10 cellular contexts compared by ENCODE assay signal in the genomic region with DNA sequence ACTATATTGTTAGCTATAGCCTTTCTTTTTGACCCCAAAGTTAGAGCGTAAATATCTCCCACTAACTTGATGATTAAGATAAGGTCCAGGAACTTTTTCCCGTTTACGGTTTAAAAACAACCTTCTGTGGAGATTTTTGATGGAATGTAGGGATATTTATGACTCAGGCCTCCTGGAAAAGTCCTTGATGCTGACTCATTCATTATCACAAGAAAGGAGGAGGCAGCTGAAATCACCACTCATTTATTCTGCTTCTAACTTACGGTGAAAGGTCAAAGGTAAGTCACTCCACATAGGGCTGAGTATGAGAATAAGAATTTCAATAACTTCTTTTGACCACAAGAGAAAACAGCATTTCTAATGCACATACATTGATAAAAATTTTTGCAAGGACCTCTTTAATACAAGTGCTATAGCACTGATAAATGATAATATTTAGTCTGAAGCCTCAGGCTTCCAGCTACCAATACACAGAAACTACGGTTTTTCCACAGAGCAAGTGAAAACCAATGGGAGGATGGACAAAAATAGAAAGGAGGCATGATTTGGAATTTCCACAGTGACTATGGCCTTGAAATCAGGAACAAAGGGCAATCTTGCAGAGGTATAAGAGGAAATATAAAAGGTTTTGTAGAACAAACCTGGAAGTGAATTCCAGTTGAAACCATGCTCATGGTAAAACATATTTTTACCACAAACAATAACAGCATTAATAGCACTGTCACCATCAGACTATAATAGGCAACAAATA.
DNase-seq lines count a peak whose midpoint lies in the region; ATAC-seq and TF ChIP-seq lines count a peak whose summit lies in the region.
"Had no signal": no experiment of that assay in that cellular context is flagged by ENCODE, and none has a peak within 500 bp of the region (broad histone marks: within the 10 kb centered on the region; RNA-seq: fewer than 3 reads in every experiment).

No MANE protein-coding gene starts in this region.

- peaks cover 4% of the 10 kb centered on the region; the same call in 1 of the 2 replicates for H3K27me3 Mint-ChIP-seq in WTC11 (ENCODE audit: low read depth)
- H3K27me3 Mint-ChIP-seq: effector memory CD8-positive, alpha-beta T cell; memory B cell had no signal

- CTCF ChIA-PET in WTC11 (lab: Charles Lee): no interaction called here

- POLR2A ChIA-PET in WTC11 (lab: Charles Lee): no interaction called here

- peaks cover 37% of the 10 kb centered on the region for H3K9me3 Mint-ChIP-seq in WTC11

- H3K79me2 ChIP-seq in hepatocyte (no peaks in the 10 kb centered on the region), smooth muscle cell (ENCODE audit: low read depth) (no peaks in the 10 kb centered on the region)

- no peaks in the 10 kb centered on the region for H3K9me2 ChIP-seq in hepatocyte (replicated peaks; ENCODE audit: insufficient read depth)

- H3K9ac ChIP-seq in smooth muscle cell (ENCODE audit: low read depth): no peak overlapping the region

- no peak overlapping the region; the same call in 1 of the 2 replicates for H3K27ac Mint-ChIP-seq in WTC11
- H3K27ac Mint-ChIP-seq: effector memory CD8-positive, alpha-beta T cell; memory B cell had no signal

- WGBS in hepatocyte (ENCODE audit: low lambda C conversion rate, missing lambda C conversion rate): 36% methylated on average over 5 of the region's 5 CpGs
- 18% methylated on average over 5 of the region's 5 CpGs for WGBS in smooth muscle cell (ENCODE audit: low lambda C conversion rate)

- TF ChIP-seq CTCF in HFF-Myc (IDR thresholded peaks at IDR 0.05; ENCODE audit: low read depth, low read length, missing control alignments) (no peak), WTC11 (IDR thresholded peaks at IDR 0.05) (no peak), hepatocyte (IDR thresholded peaks at IDR 0.05; ENCODE audit: poor library complexity) (no peak), smooth muscle cell (IDR thresholded peaks at IDR 0.05; ENCODE audit: borderline replicate concordance, insufficient read depth, poor library complexity, severe bottlenecking) (no peak)

- H3K27ac ChIP-seq in hepatocyte: peak overlapping the region; percentile 44
- peak overlapping the region; percentile 34 for H3K27ac ChIP-seq in smooth muscle cell (ENCODE audit: low read depth)

- peak; percentile 50 for DNase-seq in HFF-Myc (ENCODE audit: extremely low read depth, low read depth)
- DNase-seq in WTC11 (ENCODE audit: low spot score): no peak
- peak; percentile 39 for DNase-seq in hepatocyte (ENCODE audit: low spot score)
- no peak for DNase-seq in smooth muscle cell (lab: John Stamatoyannopoulos, UW; ENCODE audit: unreplicated experiment)
- DNase-seq in activated CD4-positive, alpha-beta T cell treated with anti-CD3 and anti-CD28 coated beads, Interleukin-2, amount 50 U/mL, for 48 hours: no peak
- DNase-seq in NCI-H526 (lab: John Stamatoyannopoulos, UW): no peak
- DNase-seq: effector memory CD8-positive, alpha-beta T cell had no signal

- peaks cover 18% of the 10 kb centered on the region for H3K4me1 Mint-ChIP-seq in WTC11
- H3K4me1 Mint-ChIP-seq: memory B cell had no signal

- H3K9me3 ChIP-seq in hepatocyte (ENCODE audit: low read depth) (peaks cover 7% of the 10 kb centered on the region), smooth muscle cell (replicated peaks; ENCODE audit: low read depth) (peaks cover 6% of the 10 kb centered on the region)

- H2AFZ ChIP-seq in hepatocyte: no peak overlapping the region
- H2AFZ ChIP-seq in smooth muscle cell (ENCODE audit: low read depth): no peak overlapping the region

- H3K4me3 Mint-ChIP-seq in WTC11: no peak overlapping the region
- H3K4me3 Mint-ChIP-seq: effector memory CD8-positive, alpha-beta T cell; memory B cell had no signal

- H3K27me3 ChIP-seq in hepatocyte (no peaks in the 10 kb centered on the region), smooth muscle cell (ENCODE audit: low read depth) (no peaks in the 10 kb centered on the region)

- ATAC-seq in WTC11: peak; percentile 28; the same call in 1 of the 2 replicates
- no peak for ATAC-seq in GM21423 (IDR thresholded peaks at IDR 0.05; ENCODE audit: unreplicated experiment)
- no peak for ATAC-seq in HG03469 (IDR thresholded peaks at IDR 0.05; ENCODE audit: unreplicated experiment)
- ATAC-seq: effector memory CD8-positive, alpha-beta T cell had no signal

- H3K4me3 ChIP-seq in HFF-Myc (replicated peaks; ENCODE audit: low read depth, low read length) (no peak overlapping the region), hepatocyte (no peak overlapping the region), smooth muscle cell (no peak overlapping the region)

- H3K36me3 Mint-ChIP-seq in WTC11: peaks cover 39% of the 10 kb centered on the region

- no peaks in the 10 kb centered on the region for H3K36me3 ChIP-seq in hepatocyte (replicated peaks; ENCODE audit: insufficient read depth, low read depth)
- H3K36me3 ChIP-seq in smooth muscle cell (ENCODE audit: low read depth): no peaks in the 10 kb centered on the region

- H3K4me1 ChIP-seq in hepatocyte (ENCODE audit: insufficient read depth): peaks cover 4% of the 10 kb centered on the region
- H3K4me1 ChIP-seq in smooth muscle cell (ENCODE audit: low read depth): no peaks in the 10 kb centered on the region

- H4K20me1 ChIP-seq in hepatocyte (ENCODE audit: insufficient read depth, poor library complexity, severe bottlenecking): no peaks in the 10 kb centered on the region
- no peaks in the 10 kb centered on the region for H4K20me1 ChIP-seq in smooth muscle cell (ENCODE audit: low read depth)

- H3K4me2 ChIP-seq in hepatocyte (peak overlapping the region; percentile 28), smooth muscle cell (peak overlapping the region; percentile 40)

- H3F3A ChIP-seq in smooth muscle cell (ENCODE audit: low read depth): no peaks in the 10 kb centered on the region

TF ChIP-seq in WTC11, 78 proteins besides CTCF, POLR2A, EP300 and RAD21:
- no peak for TF ChIP-seq CREB1 (CRISPR knock-in tag; IDR thresholded peaks at IDR 0.05)
- no peak for TF ChIP-seq IRF2 (CRISPR knock-in tag; IDR thresholded peaks at IDR 0.05; ENCODE audit: borderline replicate concordance, low read depth)
- no peak for TF ChIP-seq ETV6 (CRISPR knock-in tag; IDR thresholded peaks at IDR 0.05)
- TF ChIP-seq GABPB1 (CRISPR knock-in tag; IDR thresholded peaks at IDR 0.05): no peak
- no peak for TF ChIP-seq ZNF219 (CRISPR knock-in tag; IDR thresholded peaks at IDR 0.05; ENCODE audit: borderline replicate concordance)
- no peak for TF ChIP-seq STAT6 (CRISPR knock-in tag; conservative IDR thresholded peaks at IDR 0.05; ENCODE audit: low read depth)
- TF ChIP-seq RELA (CRISPR knock-in tag; IDR thresholded peaks at IDR 0.05; ENCODE audit: borderline replicate concordance): no peak
- no peak for TF ChIP-seq HMGXB4 (CRISPR knock-in tag; IDR thresholded peaks at IDR 0.05)
- TF ChIP-seq OVOL2 (CRISPR knock-in tag; IDR thresholded peaks at IDR 0.05; ENCODE audit: borderline replicate concordance): no peak
- no peak for TF ChIP-seq ZBTB21 (CRISPR knock-in tag; IDR thresholded peaks at IDR 0.05; ENCODE audit: borderline replicate concordance)
- no peak for TF ChIP-seq ZNF671 (CRISPR knock-in tag; IDR thresholded peaks at IDR 0.05)
- no peak for TF ChIP-seq ZNF396 (CRISPR knock-in tag; IDR thresholded peaks at IDR 0.05; ENCODE audit: borderline replicate concordance)
- no peak for TF ChIP-seq MYBL2 (CRISPR knock-in tag; IDR thresholded peaks at IDR 0.05)

Comparison
In these comparisons a context has a peak if more than half of its experiments do, and no peak if none do; other contexts are left out.
1. DNase-seq: peak in HFF-Myc (single experiment) and hepatocyte (single experiment); none in WTC11 (single experiment), smooth muscle cell (single experiment), activated CD4-positive, alpha-beta T cell treated with anti-CD3 and anti-CD28 coated beads, Interleukin-2, amount 50 U/mL, for 48 hours (0 of 2) and NCI-H526 (0 of 2).